ENCODE assay signal across 1 cellular context in genomic region chr5:144144956-144145751, GRCh38.
TF ChIP-seq lines count a peak whose summit lies in the region.

No MANE protein-coding gene starts in this region.

TF ChIP-seq in SK-N-SH treated with all-trans-retinoic acid at 6 μM for 48 hours, 23 proteins besides CTCF, POLR2A, EP300 and RAD21 (continued from another document):
- no peak for TF ChIP-seq RARB (CRISPR knock-in tag; IDR thresholded peaks at IDR 0.05)
